In genomic region chr1:116598420-116599036, GRCh38 we compare ENCODE assay signal across 1 cellular context.
TF ChIP-seq lines count a peak whose summit lies in the region.

No MANE protein-coding gene starts in this region.

TF ChIP-seq in GM12878, 131 proteins besides CTCF, POLR2A, EP300 and RAD21:
- TF ChIP-seq IKZF2 (IDR thresholded peaks at IDR 0.05) = 0 out of 4 replicates have a peak, but pooled peaks of 1 of the 2 experiments have one; percentile 16
- TF ChIP-seq NR2F1 (conservative IDR thresholded peaks at IDR 0.05) = peak; percentile 55; the same call in 1 of the 2 replicates
- TF ChIP-seq IKZF1 (conservative IDR thresholded peaks at IDR 0.05) = 0 out of 2 replicates have a peak, but pooled peaks have one; percentile 23
- peak in 1 of 2 experiments; percentile 20; a peak in 1 of 4 replicates for TF ChIP-seq BHLHE40 (IDR thresholded peaks at IDR 0.05; ENCODE audit: borderline replicate concordance in 1 of 2, low read depth in 2 of 2, low read length in 1 of 2)
